Comparison of ENCODE assay signal across 1 cellular context in the genomic region with DNA sequence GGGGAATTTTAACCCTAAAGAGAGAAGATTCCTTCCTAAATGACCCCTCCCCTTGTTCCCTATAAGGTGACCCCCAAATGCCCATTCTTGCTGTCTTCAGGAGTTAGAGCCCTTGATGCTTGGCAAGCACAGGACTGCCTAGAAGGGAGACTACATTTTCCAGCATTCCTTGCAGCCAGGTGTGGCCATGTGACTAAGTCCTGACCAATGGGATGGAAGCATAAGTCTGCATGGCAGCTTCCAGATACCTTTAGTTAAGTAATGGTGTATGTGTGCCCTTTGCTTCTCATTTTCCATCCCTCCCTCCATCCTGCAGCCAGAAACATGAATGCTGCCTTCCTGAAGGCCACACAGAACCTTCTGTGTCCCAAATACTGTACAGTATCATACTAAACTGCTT.
TF ChIP-seq lines count a peak whose summit lies in the region.

No MANE protein-coding gene starts in this region.

TF ChIP-seq in WTC11, 78 proteins besides CTCF, POLR2A, EP300 and RAD21 (continued from another document):
- TF ChIP-seq, protein P1, sequence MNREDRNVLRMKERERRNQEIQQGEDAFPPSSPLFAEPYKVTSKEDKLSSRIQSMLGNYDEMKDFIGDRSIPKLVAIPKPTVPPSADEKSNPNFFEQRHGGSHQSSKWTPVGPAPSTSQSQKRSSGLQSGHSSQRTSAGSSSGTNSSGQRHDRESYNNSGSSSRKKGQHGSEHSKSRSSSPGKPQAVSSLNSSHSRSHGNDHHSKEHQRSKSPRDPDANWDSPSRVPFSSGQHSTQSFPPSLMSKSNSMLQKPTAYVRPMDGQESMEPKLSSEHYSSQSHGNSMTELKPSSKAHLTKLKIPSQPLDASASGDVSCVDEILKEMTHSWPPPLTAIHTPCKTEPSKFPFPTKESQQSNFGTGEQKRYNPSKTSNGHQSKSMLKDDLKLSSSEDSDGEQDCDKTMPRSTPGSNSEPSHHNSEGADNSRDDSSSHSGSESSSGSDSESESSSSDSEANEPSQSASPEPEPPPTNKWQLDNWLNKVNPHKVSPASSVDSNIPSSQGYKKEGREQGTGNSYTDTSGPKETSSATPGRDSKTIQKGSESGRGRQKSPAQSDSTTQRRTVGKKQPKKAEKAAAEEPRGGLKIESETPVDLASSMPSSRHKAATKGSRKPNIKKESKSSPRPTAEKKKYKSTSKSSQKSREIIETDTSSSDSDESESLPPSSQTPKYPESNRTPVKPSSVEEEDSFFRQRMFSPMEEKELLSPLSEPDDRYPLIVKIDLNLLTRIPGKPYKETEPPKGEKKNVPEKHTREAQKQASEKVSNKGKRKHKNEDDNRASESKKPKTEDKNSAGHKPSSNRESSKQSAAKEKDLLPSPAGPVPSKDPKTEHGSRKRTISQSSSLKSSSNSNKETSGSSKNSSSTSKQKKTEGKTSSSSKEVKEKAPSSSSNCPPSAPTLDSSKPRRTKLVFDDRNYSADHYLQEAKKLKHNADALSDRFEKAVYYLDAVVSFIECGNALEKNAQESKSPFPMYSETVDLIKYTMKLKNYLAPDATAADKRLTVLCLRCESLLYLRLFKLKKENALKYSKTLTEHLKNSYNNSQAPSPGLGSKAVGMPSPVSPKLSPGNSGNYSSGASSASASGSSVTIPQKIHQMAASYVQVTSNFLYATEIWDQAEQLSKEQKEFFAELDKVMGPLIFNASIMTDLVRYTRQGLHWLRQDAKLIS (CRISPR knock-in tag; IDR thresholded peaks at IDR 0.05; ENCODE audit: borderline replicate concordance), result no peak
